Comparison of ENCODE assay signal across 23 cellular contexts in genomic region chr19:28549680-28550277, GRCh38.
"Had no signal": no experiment of that assay in that cellular context is flagged by ENCODE, and none has a peak within 500 bp of the region (broad histone marks: within the 10 kb centered on the region; RNA-seq: fewer than 3 reads in every experiment).

No MANE protein-coding gene starts in this region.

- H3K36me3 ChIP-seq: gastroesophageal sphincter, spleen, transverse colon had no signal

- H3K4me2 ChIP-seq: hepatocyte had no signal

- H3K27ac Mint-ChIP-seq: activated CD4-positive, alpha-beta memory T cell treated with anti-CD3 and anti-CD28 coated beads, Interleukin-2, amount 10 ng/mL, durations not matched to agents 7 days and 5 days; activated T-helper 17 cell treated with anti-CD3 and anti-CD28 coated beads, Interleukin-2, amount 50 U/mL, for 72 hours; T-helper 2 cell treated with Interferon-gamma antibody and Interleukin-4, amounts not matched to agents 5 μg/mL and 100 μg/mL, for 36 hours had no signal

- DNase-seq: activated CD4-positive, alpha-beta memory T cell treated with anti-CD3 and anti-CD28 coated beads, Interleukin-2, amount 10 ng/mL, durations not matched to agents 7 days and 5 days; activated CD4-positive, alpha-beta T cell treated with anti-CD3 and anti-CD28 coated beads for 4 hours; activated CD4-positive, CD25-positive, alpha-beta regulatory T cell; activated CD8-positive, alpha-beta memory T cell treated with anti-CD3 and anti-CD28 coated beads, Interleukin-2, amount 50 U/mL, for 48 hours; activated gamma-delta T cell treated with Interleukin-2 at 50 U/mL for 16 hours; activated naive CD4-positive, alpha-beta T cell treated with anti-CD3 and anti-CD28 coated beads, Interleukin-2, amount 50 U/mL, for 16 hours; activated T-cell treated with anti-CD3 and anti-CD28 coated beads, Interleukin-2, amount 50 U/mL, for 4 hours; amniotic stem cell; caudate nucleus; islet precursor cell; left ventricle myocardium superior; mammary epithelial cell; nucleus accumbens; right cardiac atrium; spleen; stimulated activated CD4-positive, alpha-beta T cell treated with anti-CD3 and anti-CD28 coated beads, Interleukin-2, amount 100 ng/mL, for 48 hours; stimulated activated naive CD4-positive, alpha-beta T cell treated with Interleukin-2 at 50 U/mL for 16 hours; transverse colon had no signal

- H3K27me3 ChIP-seq: gastroesophageal sphincter, hepatocyte, spleen, transverse colon had no signal

- H3K27me3 Mint-ChIP-seq: activated CD4-positive, alpha-beta memory T cell treated with anti-CD3 and anti-CD28 coated beads, Interleukin-2, amount 10 ng/mL, durations not matched to agents 7 days and 5 days; activated T-helper 17 cell treated with anti-CD3 and anti-CD28 coated beads, Interleukin-2, amount 50 U/mL, for 72 hours had no signal

- H3K4me3 ChIP-seq: gastroesophageal sphincter, hepatocyte, spleen, transverse colon had no signal

- H3K9me3 ChIP-seq: gastroesophageal sphincter, transverse colon had no signal

- H3K4me1 ChIP-seq: gastroesophageal sphincter, parathyroid adenoma, spleen, transverse colon had no signal

- H2AFZ ChIP-seq: hepatocyte, parathyroid adenoma had no signal

- H3K4me1 Mint-ChIP-seq: activated CD4-positive, alpha-beta memory T cell treated with anti-CD3 and anti-CD28 coated beads, Interleukin-2, amount 10 ng/mL, durations not matched to agents 7 days and 5 days; activated T-helper 17 cell treated with anti-CD3 and anti-CD28 coated beads, Interleukin-2, amount 50 U/mL, for 72 hours had no signal

- H3K9ac ChIP-seq: parathyroid adenoma had no signal

- ATAC-seq: activated T-cell treated with anti-CD3 and anti-CD28 coated beads, Interleukin-2, amount 50 U/mL, for 4 hours; activated T-helper 17 cell treated with anti-CD3 and anti-CD28 coated beads, Interleukin-2, amount 50 U/mL, for 72 hours; gastroesophageal sphincter; left ventricle myocardium superior; right cardiac atrium had no signal

- H3K27ac ChIP-seq: gastroesophageal sphincter, hepatocyte, parathyroid adenoma, spleen, transverse colon had no signal

- H3K4me3 Mint-ChIP-seq: activated CD4-positive, alpha-beta memory T cell treated with anti-CD3 and anti-CD28 coated beads, Interleukin-2, amount 10 ng/mL, durations not matched to agents 7 days and 5 days; activated T-cell treated with anti-CD3 and anti-CD28 coated beads, Interleukin-2, amount 50 U/mL, for 4 hours; activated T-helper 17 cell treated with anti-CD3 and anti-CD28 coated beads, Interleukin-2, amount 50 U/mL, for 72 hours; T-helper 2 cell treated with Interferon-gamma antibody and Interleukin-4, amounts not matched to agents 5 μg/mL and 100 μg/mL, for 36 hours had no signal

- H3K79me2 ChIP-seq: hepatocyte, parathyroid adenoma had no signal
